22 cellular contexts compared by ENCODE assay signal in genomic region chr10:23505797-23506465, GRCh38.
"Had no signal": no experiment of that assay in that cellular context is flagged by ENCODE, and none has a peak within 500 bp of the region (broad histone marks: within the 10 kb centered on the region; RNA-seq: fewer than 3 reads in every experiment).

No MANE protein-coding gene starts in this region.

- H3K4me2 ChIP-seq: hepatocyte had no signal

- H3K4me3 ChIP-seq: dorsolateral prefrontal cortex, hepatocyte, spleen, testis had no signal

- ATAC-seq: foreskin keratinocyte; left cardiac atrium; stimulated activated memory B cell treated with anti-CD40 and anti-IgM and Interleukin-4, amounts not matched to agents 10 μg/mL and 1 μg/mL and 100 μg/mL, for 72 hours had no signal

- H3K27me3 ChIP-seq: brain microvascular endothelial cell, dorsolateral prefrontal cortex, foreskin keratinocyte, hepatocyte, spleen, testis had no signal

- H2AFZ ChIP-seq: hepatocyte, parathyroid adenoma had no signal

- H3K79me2 ChIP-seq: hepatocyte, parathyroid adenoma had no signal

- H3K36me3 ChIP-seq: brain microvascular endothelial cell, spleen had no signal

- H3K9ac ChIP-seq: parathyroid adenoma had no signal

- H3K27ac ChIP-seq: brain microvascular endothelial cell, dorsolateral prefrontal cortex, epithelial cell of prostate, foreskin keratinocyte, hepatocyte, parathyroid adenoma, spleen, testis had no signal

- H3K9me3 ChIP-seq: testis had no signal

- DNase-seq: activated CD4-positive, CD25-positive, alpha-beta regulatory T cell treated with anti-CD3 and anti-CD28 coated beads, Interleukin-2, amount 50 U/mL, for 72 hours; activated CD8-positive, alpha-beta memory T cell treated with anti-CD3 and anti-CD28 coated beads for 24 hours; activated CD8-positive, alpha-beta memory T cell treated with anti-CD3 and anti-CD28 coated beads, Interleukin-2, amount 50 U/mL, for 48 hours; activated effector memory CD4-positive, alpha-beta T cell treated with Interleukin-2 at 50 U/mL for 16 hours; activated naive CD4-positive, alpha-beta T cell treated with anti-CD3 and anti-CD28 coated beads, Interleukin-2, amount 50 U/mL, for 16 hours; activated T-cell treated with anti-CD3 and anti-CD28 coated beads, Interleukin-2, amount 50 U/mL, for 48 hours; aorta; brain microvascular endothelial cell; central memory CD4-positive, alpha-beta T cell; dorsolateral prefrontal cortex; endodermal cell; foreskin keratinocyte; left cardiac atrium; midbrain; spleen; stimulated activated CD4-positive, alpha-beta T cell treated with anti-CD3 and anti-CD28 coated beads, Interleukin-4, amount 100 ng/mL, for 4 hours; T1000; testis had no signal

- H3K4me1 ChIP-seq: foreskin keratinocyte, parathyroid adenoma, spleen, testis had no signal
